ENCODE assay signal across 11 cellular contexts in the genomic region with DNA sequence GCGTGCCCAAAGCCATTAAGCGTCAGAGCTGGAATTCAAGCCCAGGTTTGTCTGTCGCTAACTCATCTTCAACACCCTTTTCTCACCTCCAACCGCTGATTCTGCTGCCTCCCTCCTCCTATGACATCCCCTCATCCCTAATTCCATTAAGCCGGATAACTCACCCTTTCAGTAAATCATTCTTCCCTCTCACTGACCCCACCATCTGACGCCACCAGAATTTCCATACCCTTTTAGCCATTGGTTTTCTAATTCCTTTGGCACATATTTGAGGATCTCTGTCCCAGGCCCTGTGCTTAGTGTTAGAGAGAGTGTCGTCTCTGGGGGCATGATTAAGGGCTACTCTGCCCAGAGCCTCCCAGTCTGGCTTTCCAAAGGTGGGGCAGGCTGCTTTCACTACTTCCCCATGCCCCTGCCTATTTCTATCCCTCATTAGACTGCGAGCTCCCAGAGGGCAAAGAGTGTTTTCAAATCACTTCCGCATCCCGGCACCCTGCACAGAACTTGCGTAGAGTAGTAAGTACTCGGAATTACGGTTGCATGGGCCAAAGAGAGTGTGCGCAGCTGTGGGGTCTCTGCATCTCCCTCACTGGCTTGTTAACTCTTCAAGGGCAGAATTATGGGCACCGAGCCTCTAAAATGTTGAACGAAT. TPM values are rescaled to one million over a fixed set of nuclear protein-coding genes. Genes with fewer than 3 reads are reported as not detected.
DNase-seq lines count a peak whose midpoint lies in the region; ATAC-seq lines count a peak whose summit lies in the region.
"Had no signal": no experiment of that assay in that cellular context is flagged by ENCODE, and none has a peak within 500 bp of the region (broad histone marks: within the 10 kb centered on the region; RNA-seq: fewer than 3 reads in every experiment).

No MANE protein-coding gene starts in this region.

- no peaks in the 10 kb centered on the region for H4K20me1 ChIP-seq in GM23248 (ENCODE audit: insufficient read depth)

- H3F3A ChIP-seq in GM23248 (ENCODE audit: insufficient read depth), result no peaks in the 10 kb centered on the region

- H3K4me3 ChIP-seq in ACC112 (ENCODE audit: low read depth, low read length) (peak overlapping the region; percentile 75), GM23248 (peak overlapping the region; percentile 67; the same call in 1 of the 2 replicates)

- H3K9me3 ChIP-seq in GM23248 (ENCODE audit: low read depth), result no peaks in the 10 kb centered on the region

- WGBS in GM23248 (ENCODE audit: low coverage in 1 of 2, low lambda C conversion rate in 2 of 2, missing lambda C conversion rate in 2 of 2), 2 experiments, result 85% methylated on average over 16 of the region's 16 CpGs

- no peaks in the 10 kb centered on the region for H3K9me2 ChIP-seq in GM23248 (ENCODE audit: insufficient read depth)

- no peaks in the 10 kb centered on the region for H3K9me3 Mint-ChIP-seq in activated naive CD8-positive, alpha-beta T cell (ENCODE audit: low read depth)
- peaks cover 0 to 4% (median 0%) of the 10 kb centered on the region in 9 donors for H3K9me3 Mint-ChIP-seq in naive thymus-derived CD8-positive, alpha-beta T cell

- H3K36me3 ChIP-seq in ACC112 (ENCODE audit: insufficient read depth, low read length) (peaks cover 7% of the 10 kb centered on the region; the same call in 1 of the 2 replicates), GM23248 (ENCODE audit: low read depth) (no peaks in the 10 kb centered on the region)

- H3K4me1 ChIP-seq in ACC112 (ENCODE audit: control insufficient read depth, insufficient read depth, low read length, unreplicated experiment), result peaks cover 14% of the 10 kb centered on the region
- 0 out of 2 replicates have a peak, but pooled peaks cover 4% of the 10 kb centered on the region for H3K4me1 ChIP-seq in GM23248 (ENCODE audit: insufficient read depth)
- H3K4me1 ChIP-seq: foreskin keratinocyte had no signal

- DNase-seq in GM23248 (no peak), NCI-H524 treated with DMSO at 0.1 percent for 48 hours (lab: John Stamatoyannopoulos, UW) (no peak)
- DNase-seq in naive thymus-derived CD8-positive, alpha-beta T cell, result peak in 1 of 10 donors; percentile 34
- DNase-seq in activated CD4-positive, CD25-positive, alpha-beta regulatory T cell (lab: John Stamatoyannopoulos, UW), result no peak
- DNase-seq: NCI-H2107 had no signal

- no peak overlapping the region for H3K4me2 ChIP-seq in GM23248 (ENCODE audit: unreplicated experiment)

- H3K27ac ChIP-seq in ACC112 (ENCODE audit: low read depth, low read length) (peak overlapping the region; percentile 43), GM23248 (no peak overlapping the region)
- H3K27ac ChIP-seq: foreskin keratinocyte had no signal

- H3K4me3 Mint-ChIP-seq in activated naive CD8-positive, alpha-beta T cell, result peak overlapping the region; percentile 79
- H3K4me3 Mint-ChIP-seq in naive thymus-derived CD8-positive, alpha-beta T cell, result peak overlapping the region; percentile 71 to 84 (median 80)

- no peaks in the 10 kb centered on the region for H3K27me3 ChIP-seq in ACC112 (ENCODE audit: insufficient read depth, low read length)
- H3K27me3 ChIP-seq in GM23248 (replicated peaks; ENCODE audit: insufficient read depth), result peaks cover 20% of the 10 kb centered on the region

- H2AFZ ChIP-seq in ACC112 (ENCODE audit: low read length, unreplicated experiment) (peak overlapping the region; percentile 9), GM23248 (peak overlapping the region; percentile 50; the same call in 1 of the 2 replicates)

- no peak for ATAC-seq in naive thymus-derived CD8-positive, alpha-beta T cell
- no peak for ATAC-seq in GM21381 (IDR thresholded peaks at IDR 0.05; ENCODE audit: unreplicated experiment)
- no peak for ATAC-seq in GM21786 (IDR thresholded peaks at IDR 0.05; ENCODE audit: unreplicated experiment)

- in situ Hi-C loops in GM23248 (cut with MboI), result no loop called here

- no peak overlapping the region for H3K9ac ChIP-seq in GM23248

- peaks cover 29% of the 10 kb centered on the region for H3K27me3 Mint-ChIP-seq in activated naive CD8-positive, alpha-beta T cell
- H3K27me3 Mint-ChIP-seq in naive thymus-derived CD8-positive, alpha-beta T cell, result peaks cover 29 to 53% (median 34%) of the 10 kb centered on the region in 5 donors

- peaks cover 24% of the 10 kb centered on the region for H3K4me1 Mint-ChIP-seq in activated naive CD8-positive, alpha-beta T cell (ENCODE audit: low read depth)
- H3K4me1 Mint-ChIP-seq in naive thymus-derived CD8-positive, alpha-beta T cell, result peaks cover 16 to 31% (median 20%) of the 10 kb centered on the region in 4 donors

- POLR2A ChIA-PET in naive thymus-derived CD8-positive, alpha-beta T cell (lab: Charles Lee), result interaction anchor here (0.8 to 2.7 kb wide), 5 partner anchors 9 to 137 kb away, joined by 3 to 14 read pairs (median 4); partner anchors contain the start of gene RPS3

- peaks cover 2% of the 10 kb centered on the region for H3K36me3 Mint-ChIP-seq in activated naive CD8-positive, alpha-beta T cell
- H3K36me3 Mint-ChIP-seq in naive thymus-derived CD8-positive, alpha-beta T cell, result peaks cover 1 to 4% (median 2%) of the 10 kb centered on the region in 3 donors

- H3K27ac Mint-ChIP-seq in activated naive CD8-positive, alpha-beta T cell, result peak overlapping the region; percentile 80
- peak overlapping the region in 6 of 10 donors; percentile 52 to 86 (median 73) for H3K27ac Mint-ChIP-seq in naive thymus-derived CD8-positive, alpha-beta T cell

- peaks cover 32% of the 10 kb centered on the region for H3K79me2 ChIP-seq in ACC112 (ENCODE audit: control insufficient read depth, insufficient read depth, low read length, unreplicated experiment)
- H3K79me2 ChIP-seq in GM23248 (ENCODE audit: insufficient read depth), result no peaks in the 10 kb centered on the region

RNA-seq across cellular contexts. Expression of gene KLHL35, which starts 3.9 kb away (rescaled TPM):
- total RNA-seq in GM23248 (2014; rRNA removed; shearing (Covaris generic)), result 10.5 and 13.0 TPM in 2 replicates
- 5.7 and 6.3 TPM in 2 replicates for polyA plus RNA-seq in GM23248 (2016; fragmentation: Nextera tagmentation; extraction: Ambion mirVana)
- 1 to 10 TPM in 1 of 2 experiments, under 1 TPM in 1; 0.66 to 1.3 TPM for total RNA-seq in naive thymus-derived CD8-positive, alpha-beta T cell
- polyA plus RNA-seq in naive thymus-derived CD8-positive, alpha-beta T cell, result 1 to 10 TPM in 1 of 3 donors, under 1 TPM in 2; 0.38 to 1.2 (median 0.74) TPM
- total RNA-seq: left lobe of liver had no signal

RNA-seq across cellular contexts. Expression of gene RPS3, which starts 29.8 kb away (rescaled TPM):
- total RNA-seq in GM23248 (2014; rRNA removed; shearing (Covaris generic)), result 915 and 1,048 TPM in 2 replicates
- 896 and 915 TPM in 2 replicates for polyA plus RNA-seq in GM23248 (2016; fragmentation: Nextera tagmentation; extraction: Ambion mirVana)
- 1,000 to 10,000 TPM; 5,159 to 5,268 TPM for total RNA-seq in naive thymus-derived CD8-positive, alpha-beta T cell
- polyA plus RNA-seq in naive thymus-derived CD8-positive, alpha-beta T cell, result 1,000 to 10,000 TPM; 6,922 to 7,216 (median 7,023) TPM
